8 cellular contexts compared by ENCODE assay signal in genomic region chr10:80046629-80047441, GRCh38. TPM values are rescaled to one million over a fixed set of nuclear protein-coding genes. Genes with fewer than 3 reads are reported as not detected.
A peak's percentile ranks its signal among the peaks of the same experiment; 100 is the strongest.
DNase-seq lines count a peak whose midpoint lies in the region; ATAC-seq and TF ChIP-seq lines count a peak whose summit lies in the region.

No MANE protein-coding gene starts in this region.

- TF ChIP-seq CTCF in BE2C (IDR thresholded peaks at IDR 0.05; ENCODE audit: low read depth, low read length) (peak; percentile 92), OCI-LY3 (IDR thresholded peaks at IDR 0.05; ENCODE audit: low read depth, low read length) (peak; percentile 85), neural cell (IDR thresholded peaks at IDR 0.05; ENCODE audit: poor library complexity, severe bottlenecking) (peak; percentile 24)

- H3K4me2 ChIP-seq in OCI-LY3 (ENCODE audit: low read length) (peak overlapping the region; percentile 34), neural cell (ENCODE audit: low read length) (no peak overlapping the region)

- H3K27me3 ChIP-seq in BE2C (no peaks in the 10 kb centered on the region), OCI-LY3 (ENCODE audit: low read depth, low read length) (no peaks in the 10 kb centered on the region), neural cell (ENCODE audit: insufficient read depth, low read depth, low read length) (no peaks in the 10 kb centered on the region)

- TF ChIP-seq RAD21 in neural cell (conservative IDR thresholded peaks at IDR 0.05) = no peak

- H3K9me3 ChIP-seq in BE2C (no peaks in the 10 kb centered on the region), OCI-LY3 (ENCODE audit: insufficient read depth, low read length) (no peaks in the 10 kb centered on the region), neural cell (ENCODE audit: low read length) (no peaks in the 10 kb centered on the region)

- H4K20me1 ChIP-seq in OCI-LY3 (ENCODE audit: insufficient read depth, low read length) = no peaks in the 10 kb centered on the region
- no peaks in the 10 kb centered on the region for H4K20me1 ChIP-seq in neural cell (ENCODE audit: insufficient read depth)

- peak; percentile 83 for ATAC-seq in GM19023 (IDR thresholded peaks at IDR 0.05; ENCODE audit: unreplicated experiment)
- peak; percentile 81 for ATAC-seq in HG03354 (IDR thresholded peaks at IDR 0.05; ENCODE audit: poor library complexity, severe bottlenecking, unreplicated experiment)

- H3K79me2 ChIP-seq in OCI-LY3 (ENCODE audit: low read length) (no peaks in the 10 kb centered on the region), neural cell (replicated peaks; ENCODE audit: insufficient read depth, low read length) (no peaks in the 10 kb centered on the region)

- H3F3A ChIP-seq in neural cell (ENCODE audit: insufficient read depth, low read length, poor library complexity, severe bottlenecking) = no peaks in the 10 kb centered on the region

- TF ChIP-seq EP300 in neural cell (conservative IDR thresholded peaks at IDR 0.05; ENCODE audit: poor library complexity, severe bottlenecking) = no peak

- DNase-seq in BE2C = peak; percentile 76
- DNase-seq in activated T-cell treated with anti-CD3 and anti-CD28 coated beads for 48 hours (ENCODE audit: low read depth) = peak; percentile 64
- peak; percentile 54 for DNase-seq in fibroblast of gingiva (ENCODE audit: low read depth)
- peak; percentile 57 for DNase-seq in stimulated activated naive CD4-positive, alpha-beta T cell treated with Interleukin-2 at 50 U/mL for 16 hours (lab: John Stamatoyannopoulos, UW)

- no peaks in the 10 kb centered on the region for H3K4me1 ChIP-seq in BE2C
- no peaks in the 10 kb centered on the region for H3K4me1 ChIP-seq in OCI-LY3 (ENCODE audit: low read length)

- H3K27ac ChIP-seq in OCI-LY3 (ENCODE audit: low read length) (no peak overlapping the region), neural cell (ENCODE audit: low read length) (no peak overlapping the region)

- H3K4me3 ChIP-seq in BE2C (ENCODE audit: low read depth, low read length) = no peak overlapping the region
- no peak overlapping the region for H3K4me3 ChIP-seq in OCI-LY3 (ENCODE audit: low read length)
- H3K4me3 ChIP-seq in neural cell (ENCODE audit: low read length) = no peak overlapping the region

- no peaks in the 10 kb centered on the region for H3K9me2 ChIP-seq in neural cell (ENCODE audit: insufficient read depth, low read length)

- H3K9ac ChIP-seq in OCI-LY3 (ENCODE audit: low read length) = no peak overlapping the region
- no peak overlapping the region for H3K9ac ChIP-seq in neural cell (ENCODE audit: low read length)

- 0 out of 2 replicates have a peak overlapping the region, but pooled peaks have one; percentile 46 for H2AFZ ChIP-seq in OCI-LY3 (ENCODE audit: low read depth, low read length)
- H2AFZ ChIP-seq in neural cell (ENCODE audit: low read depth, low read length) = no peak overlapping the region

- H3K36me3 ChIP-seq in BE2C (no peaks in the 10 kb centered on the region), OCI-LY3 (replicated peaks; ENCODE audit: low read depth, low read length) (no peaks in the 10 kb centered on the region), neural cell (ENCODE audit: insufficient read depth, low read length) (no peaks in the 10 kb centered on the region)

TF ChIP-seq in neural cell, 6 proteins besides CTCF, POLR2A, EP300 and RAD21:
- no peak for TF ChIP-seq MXI1 (conservative IDR thresholded peaks at IDR 0.05; ENCODE audit: poor library complexity, severe bottlenecking)
- TF ChIP-seq TAF1 (IDR thresholded peaks at IDR 0.05; ENCODE audit: low read depth) = no peak
- no peak for TF ChIP-seq POLR2AphosphoS5 (IDR thresholded peaks at IDR 0.05)
- no peak for TF ChIP-seq EZH2 (IDR thresholded peaks at IDR 0.05; ENCODE audit: borderline replicate concordance, insufficient read depth, low read length, poor library complexity, severe bottlenecking)
- TF ChIP-seq REST (IDR thresholded peaks at IDR 0.05; ENCODE audit: borderline replicate concordance) = no peak
- no peak for TF ChIP-seq SMC3 (conservative IDR thresholded peaks at IDR 0.05; ENCODE audit: poor library complexity)

RNA-seq across cellular contexts. Expression of gene TMEM254, which starts 31.6 kb away (rescaled TPM):
- polyA plus RNA-seq in BE2C (2012; ENCODE audit: insufficient read depth, insufficient read length, low read depth) = 7.6 TPM
- 24.3 and 25.7 TPM in 2 replicates for polyA plus RNA-seq in neural cell
- 18.7 and 19.0 TPM in 2 replicates for polyA minus RNA-seq in neural cell

Comparison
In these comparisons a context has a peak if more than half of its experiments do, and no peak if none do; other contexts are left out.
1. CTCF ChIP-seq: peak in every context shown above with its lines; median percentile 92 in BE2C; 85 in OCI-LY3; 24 in neural cell.